ENCODE assay signal across 17 cellular contexts in the genomic region with DNA sequence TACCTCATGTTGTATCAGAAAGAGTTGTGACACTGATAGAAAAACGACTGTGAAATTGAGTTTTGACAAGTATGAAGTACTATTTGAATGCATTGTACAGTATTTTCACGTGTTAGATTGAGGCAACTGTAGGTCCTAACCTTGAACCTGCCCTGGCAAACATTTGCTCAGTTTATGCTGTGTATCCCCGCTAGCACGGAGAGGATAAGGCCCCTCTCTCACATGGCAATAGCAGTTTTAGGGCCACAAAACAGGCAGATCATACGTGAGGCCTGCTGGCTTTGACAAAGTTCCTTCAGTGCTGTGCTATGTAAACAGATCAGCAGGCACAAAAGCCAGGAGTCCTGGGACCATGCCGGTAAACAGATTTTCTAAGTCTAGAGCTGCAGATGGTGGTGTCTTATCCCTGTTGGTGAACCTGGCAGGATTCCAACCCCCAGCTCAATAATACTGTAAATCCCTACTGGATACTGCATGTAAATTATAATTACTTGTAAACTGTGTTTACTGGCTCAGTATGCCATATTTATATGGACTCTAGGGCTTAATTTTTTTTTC. TPM values are rescaled to one million over a fixed set of nuclear protein-coding genes. Genes with fewer than 3 reads are reported as not detected.
DNase-seq lines count a peak whose midpoint lies in the region; ATAC-seq and TF ChIP-seq lines count a peak whose summit lies in the region.
"Had no signal": no experiment of that assay in that cellular context is flagged by ENCODE, and none has a peak within 500 bp of the region (broad histone marks: within the 10 kb centered on the region; RNA-seq: fewer than 3 reads in every experiment).

No MANE protein-coding gene starts in this region.

- DNase-seq in DMS53 (lab: John Stamatoyannopoulos, UW), result peak; percentile 23
- peak; percentile 82 to 89 for DNase-seq in NCI-H2081 (lab: John Stamatoyannopoulos, UW)
- peak; percentile 22 to 48 for DNase-seq in SJCRH30
- no peak for DNase-seq in osteoblast (ENCODE audit: insufficient read length, low spot score, missing footprints)
- no peak for DNase-seq in mesothelial cell of epicardium (ENCODE audit: low spot score in 2 of 2, unreplicated experiment in 2 of 2)
- DNase-seq in Peyer's patch, result no peak
- no peak for DNase-seq in stimulated activated CD4-positive, alpha-beta T cell treated with anti-CD3 and anti-CD28 coated beads, Interleukin-2, amount 100 ng/mL, for 24 hours
- DNase-seq: activated CD4-positive, alpha-beta T cell treated with anti-CD3 and anti-CD28 coated beads for 48 hours; effector memory CD8-positive, alpha-beta T cell; H9; left ventricle myocardium inferior; SHP77 treated with DMSO at 0.1 percent for 48 hours had no signal

- H3K27ac Mint-ChIP-seq in mesothelial cell of epicardium, result no peak overlapping the region
- H3K27ac Mint-ChIP-seq: activated naive CD4-positive, alpha-beta T cell treated with anti-CD3 and anti-CD28 coated beads, Interleukin-2, amount 50 U/mL, for 24 hours; effector memory CD8-positive, alpha-beta T cell had no signal

- H3K4me3 Mint-ChIP-seq in mesothelial cell of epicardium, result no peak overlapping the region
- H3K4me3 Mint-ChIP-seq: activated naive CD4-positive, alpha-beta T cell treated with anti-CD3 and anti-CD28 coated beads, Interleukin-2, amount 50 U/mL, for 24 hours; effector memory CD8-positive, alpha-beta T cell; H9 had no signal

- ATAC-seq in HG02642 (IDR thresholded peaks at IDR 0.05; ENCODE audit: poor library complexity, unreplicated experiment), result no peak
- ATAC-seq: effector memory CD8-positive, alpha-beta T cell had no signal

- peaks cover 7% of the 10 kb centered on the region for H3K4me1 Mint-ChIP-seq in mesothelial cell of epicardium
- H3K4me1 Mint-ChIP-seq: activated naive CD4-positive, alpha-beta T cell treated with anti-CD3 and anti-CD28 coated beads, Interleukin-2, amount 50 U/mL, for 24 hours had no signal

- peak overlapping the region; percentile 69 for H2AFZ ChIP-seq in osteoblast (ENCODE audit: low read length)
- H2AFZ ChIP-seq: parathyroid adenoma had no signal

- no peaks in the 10 kb centered on the region for H3K79me2 ChIP-seq in osteoblast (ENCODE audit: insufficient read depth, low read length)
- H3K79me2 ChIP-seq: parathyroid adenoma had no signal

- H3K4me2 ChIP-seq in osteoblast (ENCODE audit: insufficient read depth, low read length), result no peak overlapping the region

- H3K27ac ChIP-seq in SJCRH30 (no peak overlapping the region), osteoblast (ENCODE audit: low read depth, low read length) (no peak overlapping the region), Peyer's patch (no peak overlapping the region)
- H3K27ac ChIP-seq: cardiac muscle cell, left ventricle myocardium inferior, parathyroid adenoma had no signal

- TF ChIP-seq POLR2A in Peyer's patch (IDR thresholded peaks at IDR 0.05), result no peak

- no peaks in the 10 kb centered on the region for H3K36me3 ChIP-seq in SJCRH30
- H3K36me3 ChIP-seq in osteoblast (ENCODE audit: insufficient read depth, low read length), result no peaks in the 10 kb centered on the region
- H3K36me3 ChIP-seq in Peyer's patch, result no peaks in the 10 kb centered on the region
- H3K36me3 ChIP-seq: cardiac muscle cell, left ventricle myocardium inferior had no signal

- no peaks in the 10 kb centered on the region for H3K36me3 Mint-ChIP-seq in mesothelial cell of epicardium
- H3K36me3 Mint-ChIP-seq: activated naive CD4-positive, alpha-beta T cell treated with anti-CD3 and anti-CD28 coated beads, Interleukin-2, amount 50 U/mL, for 24 hours had no signal

- TF ChIP-seq CTCF in osteoblast (IDR thresholded peaks at IDR 0.05; ENCODE audit: extremely low read depth, low read depth, low read length), result no peak
- no peak for TF ChIP-seq CTCF in mesothelial cell of epicardium (IDR thresholded peaks at IDR 0.05; ENCODE audit: unreplicated experiment)
- TF ChIP-seq CTCF in Peyer's patch (IDR thresholded peaks at IDR 0.05), result no peak

- H4K20me1 ChIP-seq in osteoblast (ENCODE audit: insufficient read depth, low read length), result no peaks in the 10 kb centered on the region

- H3K27me3 ChIP-seq in SJCRH30 (no peaks in the 10 kb centered on the region), osteoblast (ENCODE audit: insufficient read depth, low read length) (no peaks in the 10 kb centered on the region), Peyer's patch (no peaks in the 10 kb centered on the region)
- H3K27me3 ChIP-seq: cardiac muscle cell had no signal

- H3K9me3 Mint-ChIP-seq in mesothelial cell of epicardium, result no peaks in the 10 kb centered on the region
- H3K9me3 Mint-ChIP-seq: activated naive CD4-positive, alpha-beta T cell treated with anti-CD3 and anti-CD28 coated beads, Interleukin-2, amount 50 U/mL, for 24 hours; effector memory CD8-positive, alpha-beta T cell; H9 had no signal

- H3K4me1 ChIP-seq in SJCRH30 (no peaks in the 10 kb centered on the region), osteoblast (ENCODE audit: insufficient read depth, low read length) (no peaks in the 10 kb centered on the region), Peyer's patch (peaks cover 0 to 6% (median 0%) of the 10 kb centered on the region in 4 donors)
- H3K4me1 ChIP-seq: left ventricle myocardium inferior, parathyroid adenoma had no signal

- H3K4me3 ChIP-seq in SJCRH30 (no peak overlapping the region), osteoblast (ENCODE audit: insufficient read depth, low read length) (no peak overlapping the region), Peyer's patch (no peak overlapping the region)
- H3K4me3 ChIP-seq: cardiac muscle cell, left ventricle myocardium inferior had no signal

- H3K27me3 Mint-ChIP-seq in mesothelial cell of epicardium (ENCODE audit: low read depth), result no peaks in the 10 kb centered on the region
- H3K27me3 Mint-ChIP-seq: activated naive CD4-positive, alpha-beta T cell treated with anti-CD3 and anti-CD28 coated beads, Interleukin-2, amount 50 U/mL, for 24 hours had no signal

- H3K9me3 ChIP-seq in SJCRH30 (replicated peaks) (no peaks in the 10 kb centered on the region), osteoblast (ENCODE audit: low read depth, low read length) (no peaks in the 10 kb centered on the region), Peyer's patch (no peaks in the 10 kb centered on the region)
- H3K9me3 ChIP-seq: left ventricle myocardium inferior had no signal

RNA-seq across cellular contexts. Expression of a gene that starts 23.8 kb away (rescaled TPM):
- not detected in 2 replicates for total RNA-seq in SJCRH30 (2014; rRNA removed; shearing (Covaris generic))
- total RNA-seq in osteoblast (not detected in 2 replicates), mesothelial cell of epicardium (not detected in 3 replicates), Peyer's patch (not detected)
- total RNA-seq: cardiac muscle cell; H9; left ventricle myocardium inferior; T-helper 2 cell treated with Interferon-gamma antibody and Interleukin-4, amounts not matched to agents 100 ng/mL and 5 ng/mL, for 36 hours had no signal

RNA-seq across cellular contexts. Expression of a gene that starts 32.6 kb away (rescaled TPM):
- 69.4 and 73.5 TPM in 2 replicates for total RNA-seq in SJCRH30 (2014; rRNA removed; shearing (Covaris generic))
- total RNA-seq in osteoblast, result 76.0 and 89.0 TPM in 2 replicates
- total RNA-seq in mesothelial cell of epicardium, result 51.8 to 56.6 TPM (median 51.8 TPM) in 3 replicates
- total RNA-seq in Peyer's patch, result 10 to 100 TPM; 23.9 to 87.9 (median 50.7) TPM

Comparison
In these comparisons a context has a peak if more than half of its experiments do, and no peak if none do; other contexts are left out.
1. DNase-seq: peak in DMS53 (single experiment), NCI-H2081 (2 of 2) and SJCRH30 (2 of 2); none in osteoblast (single experiment), mesothelial cell of epicardium (0 of 2), Peyer's patch (0 of 3) and stimulated activated CD4-positive, alpha-beta T cell treated with anti-CD3 and anti-CD28 coated beads, Interleukin-2, amount 100 ng/mL, for 24 hours (0 of 2).